22 cellular contexts compared by ENCODE assay signal in genomic region chr20:44962483-44962882, GRCh38. TPM values are rescaled to one million over a fixed set of nuclear protein-coding genes. Genes with fewer than 3 reads are reported as not detected.
DNase-seq lines count a peak whose midpoint lies in the region; ATAC-seq, FAIRE-seq and TF ChIP-seq lines count a peak whose summit lies in the region.
"Had no signal": no experiment of that assay in that cellular context is flagged by ENCODE, and none has a peak within 500 bp of the region (broad histone marks: within the 10 kb centered on the region; RNA-seq: fewer than 3 reads in every experiment).

No MANE protein-coding gene starts in this region.

- in situ Hi-C loops in HepG2 (cut with HindIII; ENCODE audit: extremely low pct_ligation_motif_present, low pct_unique_long_range_greater_than_20kb) = no loop called here

- H3K27me3 ChIP-seq in HepG2 (ENCODE audit: control insufficient read depth in 1 of 2, insufficient read depth in 2 of 2, low read length in 2 of 2) = peaks cover 0 to 4% of the 10 kb centered on the region in 2 experiments; a peak in 1 of 5 replicates
- H3K27me3 ChIP-seq in right lobe of liver = no peaks in the 10 kb centered on the region
- no peaks in the 10 kb centered on the region for H3K27me3 ChIP-seq in PC-3 (ENCODE audit: low read length)
- H3K27me3 ChIP-seq in H1 (replicated peaks in 1 of 4; ENCODE audit: control insufficient read depth in 3 of 4, extremely low read depth in 1 of 4, insufficient read depth in 3 of 4, low read length in 3 of 4) = peaks cover 0 to 11% (median 2%) of the 10 kb centered on the region in 4 experiments; a peak in 4 of 7 replicates
- no peaks in the 10 kb centered on the region for H3K27me3 ChIP-seq in ascending aorta
- H3K27me3 ChIP-seq: foreskin keratinocyte, heart right ventricle, spleen, testis, uterus had no signal

- no peak overlapping the region for H2BK12ac ChIP-seq in H1 (ENCODE audit: low read depth, low read length)

- H4K5ac ChIP-seq in H1 (ENCODE audit: insufficient read length, low read depth, low read length) = no peak overlapping the region

- no peak for ATAC-seq in HepG2
- no peak for ATAC-seq in right lobe of liver
- no peak for ATAC-seq in PC-3
- ATAC-seq: activated T-cell treated with anti-CD3 and anti-CD28 coated beads, Interleukin-2, amount 50 U/mL, for 72 hours; heart right ventricle; Right ventricle myocardium inferior; stimulated activated memory B cell treated with anti-CD40 and anti-IgM and Interleukin-4, amounts not matched to agents 10 μg/mL and 1 μg/mL and 100 μg/mL, for 72 hours had no signal

- H3K18ac ChIP-seq in H1 (ENCODE audit: extremely low read depth, low read length) = no peak overlapping the region

- BruUV-seq in HepG2 (replicated peaks; lab: Mats Ljungman, UMichigan) (no TSS peak), PC-3 (replicated peaks; lab: Mats Ljungman, UMichigan) (no TSS peak)

- TF ChIP-seq RAD21 in HepG2 (CRISPR knock-in tag; IDR thresholded peaks at IDR 0.05) (no peak), H1 (IDR thresholded peaks at IDR 0.05 in 1 of 2, conservative IDR thresholded peaks at IDR 0.05 in 1 of 2; ENCODE audit: low read depth in 2 of 2, low read length in 2 of 2) (no peak)

- H3K4me3 ChIP-seq in HepG2 (replicated peaks in 1 of 3; ENCODE audit: insufficient read depth in 1 of 3, low read depth in 2 of 3, low read length in 3 of 3) (no peak overlapping the region), right lobe of liver (no peak overlapping the region), PC-3 (ENCODE audit: low read length) (no peak overlapping the region), H1 (ENCODE audit: extremely low read depth in 1 of 4, insufficient read depth in 2 of 4, low read depth in 3 of 4, low read length in 4 of 4) (no peak overlapping the region), ascending aorta (no peak overlapping the region)
- H3K4me3 ChIP-seq: heart right ventricle, spleen, testis, uterus had no signal

- H3K56ac ChIP-seq in H1 (replicated peaks; ENCODE audit: insufficient read length, low read depth, low read length) = no peak overlapping the region

- H2AFZ ChIP-seq in HepG2 (ENCODE audit: low read length) (no peak overlapping the region), PC-3 (ENCODE audit: low read length) (no peak overlapping the region), H1 (ENCODE audit: low read length) (no peak overlapping the region)

- no peak overlapping the region for H2BK15ac ChIP-seq in H1 (ENCODE audit: low read length)

- H3K23ac ChIP-seq in H1 (ENCODE audit: insufficient read length) = no peak overlapping the region

- H2BK20ac ChIP-seq in H1 (ENCODE audit: low read length) = no peak overlapping the region

- CTCF ChIA-PET in HepG2 (lab: Yijun Ruan, JAX; ENCODE audit: low intra/inter-chr PET ratio, low total read pairs) (no interaction called here), PC-3 (lab: Charles Lee) (no interaction called here), H1 (lab: Charles Lee; ENCODE audit: partially characterized antibody) (no interaction called here)

- TF ChIP-seq POLR2A in HepG2 (IDR thresholded peaks at IDR 0.05; ENCODE audit: insufficient read depth in 1 of 2, low read depth in 2 of 2, low read length in 2 of 2) (no peak), right lobe of liver (IDR thresholded peaks at IDR 0.05) (no peak), H1 (IDR thresholded peaks at IDR 0.05; ENCODE audit: control extremely low read depth in 1 of 2, low read depth in 2 of 2, low read length in 2 of 2) (no peak)

- POLR2A ChIA-PET in HepG2 (lab: Yijun Ruan, JAX) (interaction anchor here (1.1 to 4.1 kb wide), 2 partner anchors 13 to 36 kb away, joined by 3 to 51 read pairs; no protein-coding TSS in a partner anchor), PC-3 (lab: Charles Lee; ENCODE audit: unreplicated experiment) (no interaction called here), H1 (lab: Charles Lee; ENCODE audit: partially characterized antibody) (interaction anchor here (1.0 kb wide), 1 partner anchor 9 kb away, joined by 3 read pairs; no protein-coding TSS in a partner anchor)

- no peaks in the 10 kb centered on the region for H3K9me2 ChIP-seq in PC-3 (replicated peaks; ENCODE audit: low read length)

- H4K8ac ChIP-seq in H1 (ENCODE audit: extremely low read depth, insufficient read depth, low read length) = no peak overlapping the region

- no peak overlapping the region for H2AK5ac ChIP-seq in H1 (ENCODE audit: low read depth, low read length)

- 80% methylated on average over 3 of the region's 3 CpGs for WGBS in HepG2 (ENCODE audit: low lambda C conversion rate)
- WGBS in right lobe of liver (ENCODE audit: insufficient coverage, low coverage, low lambda C conversion rate, missing lambda C conversion rate) = 100% methylated on average over 3 of the region's 3 CpGs
- 87% methylated on average over 3 of the region's 3 CpGs; no CpG with 5 or more reads in 1 of the 2 experiments for WGBS in H1 (ENCODE audit: extremely low coverage in 1 of 2, insufficient coverage in 1 of 2, insufficient read length in 1 of 2, insufficient replicate concordance in 2 of 2, low coverage in 1 of 2, low lambda C conversion rate in 2 of 2, missing lambda C conversion rate in 1 of 2), 2 experiments

- no peak overlapping the region for H3K14ac ChIP-seq in H1 (ENCODE audit: insufficient read length)

- peaks cover 12% of the 10 kb centered on the region; the same call in 1 of the 2 replicates for H3K23me2 ChIP-seq in H1 (ENCODE audit: low read depth, low read length)

- no peak overlapping the region for H3K27ac ChIP-seq in HepG2 (ENCODE audit: extremely low read length, insufficient read depth, low read length)
- H3K27ac ChIP-seq in right lobe of liver = no peak overlapping the region
- no peak overlapping the region for H3K27ac ChIP-seq in PC-3 (ENCODE audit: low read length)
- H3K27ac ChIP-seq in H1 (ENCODE audit: low read depth, low read length) = no peak overlapping the region
- no peak overlapping the region for H3K27ac ChIP-seq in ascending aorta
- H3K27ac ChIP-seq: C4-2B, foreskin keratinocyte, heart right ventricle, spleen, testis, uterus had no signal

- H4K20me1 ChIP-seq in HepG2 (ENCODE audit: insufficient read depth, low read length) = no peaks in the 10 kb centered on the region; the same call in 1 of the 2 replicates
- H4K20me1 ChIP-seq in PC-3 (ENCODE audit: low read length) = peaks cover 17% of the 10 kb centered on the region
- peaks cover 1 to 2% of the 10 kb centered on the region in 2 experiments for H4K20me1 ChIP-seq in H1 (replicated peaks in 1 of 2; ENCODE audit: control insufficient read depth in 1 of 2, insufficient read depth in 2 of 2, low read length in 2 of 2)

- peaks cover 6% of the 10 kb centered on the region for H3K79me1 ChIP-seq in H1 (ENCODE audit: low read depth, low read length)

- TF ChIP-seq EP300 in HepG2 (IDR thresholded peaks at IDR 0.05; ENCODE audit: low read depth in 2 of 2, low read length in 2 of 2) (no peak), HepG2 (CRISPR knock-in tag; IDR thresholded peaks at IDR 0.05; ENCODE audit: borderline replicate concordance) (no peak), H1 (IDR thresholded peaks at IDR 0.05; ENCODE audit: borderline replicate concordance in 1 of 2, low read depth in 2 of 2, low read length in 2 of 2) (no peak)

- H3K4me2 ChIP-seq in HepG2 (ENCODE audit: low read depth, low read length) (no peak overlapping the region), PC-3 (ENCODE audit: low read length) (no peak overlapping the region), H1 (ENCODE audit: insufficient read depth in 1 of 2, low read depth in 2 of 2, low read length in 2 of 2) (no peak overlapping the region)

- H3K9me3 ChIP-seq in HepG2 (ENCODE audit: low read length) (no peaks in the 10 kb centered on the region), right lobe of liver (no peaks in the 10 kb centered on the region), PC-3 (ENCODE audit: low read length) (no peaks in the 10 kb centered on the region), H1 (ENCODE audit: insufficient read depth in 2 of 2, low read depth in 1 of 2, low read length in 1 of 2) (no peaks in the 10 kb centered on the region), ascending aorta (no peaks in the 10 kb centered on the region)
- H3K9me3 ChIP-seq: heart right ventricle, spleen, testis, uterus had no signal

- no peak overlapping the region for H3K4ac ChIP-seq in H1 (replicated peaks; ENCODE audit: insufficient read length, low read depth, low read length)

- H3K36me3 ChIP-seq in HepG2 (replicated peaks in 1 of 2; ENCODE audit: control insufficient read depth in 1 of 2, insufficient read depth in 2 of 2, low read length in 2 of 2) (peaks cover 0 to 6% of the 10 kb centered on the region in 2 experiments; a peak in 2 of 5 replicates), right lobe of liver (no peaks in the 10 kb centered on the region), PC-3 (ENCODE audit: low read depth, low read length) (peaks cover 10% of the 10 kb centered on the region; the same call in 1 of the 2 replicates), H1 (ENCODE audit: control insufficient read depth in 2 of 4, insufficient read depth in 4 of 4, low read length in 3 of 4) (peaks cover 0 to 3% (median 1%) of the 10 kb centered on the region in 4 experiments; a peak in 1 of 8 replicates), ascending aorta (no peaks in the 10 kb centered on the region)
- H3K36me3 ChIP-seq: uterus had no signal

- H3K79me2 ChIP-seq in HepG2 (ENCODE audit: insufficient read depth, low read length) (peaks cover 37% of the 10 kb centered on the region), PC-3 (ENCODE audit: low read length) (peaks cover 39% of the 10 kb centered on the region), H1 (ENCODE audit: control insufficient read depth in 1 of 2, insufficient read depth in 2 of 2, low read length in 2 of 2) (peaks cover 5 to 31% of the 10 kb centered on the region in 2 experiments)

- no peak overlapping the region for H2BK5ac ChIP-seq in H1 (ENCODE audit: low read depth, low read length)

- H3F3A ChIP-seq in PC-3 (ENCODE audit: low read length, unreplicated experiment) = no peaks in the 10 kb centered on the region

- intact Hi-C loops in HepG2 (cut with micrococcal nuclease; ENCODE audit: unreplicated experiment) = no loop called here
- intact Hi-C loops in right lobe of liver (cut with DNase I) = no loop called here
- intact Hi-C loops in PC-3 (cut with micrococcal nuclease) = no loop called here
- intact Hi-C loops in ascending aorta (cut with DNase I) = loop anchor here (5.0 to 10.0 kb wide), 5 partner anchors 215 to 812 kb away; partner anchors contain the start of genes DBNDD2, FITM2, KCNK15 and OSER1

- H4K91ac ChIP-seq in H1 (replicated peaks; ENCODE audit: insufficient read length, low read length) = no peak overlapping the region

- DNase-seq in HepG2 (ENCODE audit: low spot score) (no peak), right lobe of liver (no peak), PC-3 (peak; percentile 58), H1 (ENCODE audit: low read depth in 1 of 2, low spot score in 2 of 2) (no peak), COLO668 (lab: John Stamatoyannopoulos, UW; ENCODE audit: unreplicated experiment) (no peak), ascending aorta (ENCODE audit: low spot score in 2 of 2) (no peak), cerebellar cortex (ENCODE audit: low spot score) (no peak)
- DNase-seq: activated CD8-positive, alpha-beta memory T cell treated with anti-CD3 and anti-CD28 coated beads for 24 hours; activated T-cell treated with anti-CD3 and anti-CD28 coated beads, Interleukin-2, amount 50 U/mL, for 72 hours; heart right ventricle; NCI-H1436; NCI-H2107; NCI-H446 treated with DMSO at 0.1 percent for 48 hours; occipital lobe; spleen; stimulated activated CD4-positive, alpha-beta T cell treated with anti-CD3 and anti-CD28 coated beads, Interleukin-4, amount 100 ng/mL, for 1 hour; testis; uterus had no signal

- H3K4me1 ChIP-seq in HepG2 (ENCODE audit: insufficient read depth, low read length) (peaks cover 67% of the 10 kb centered on the region), right lobe of liver (peaks cover 0 to 19% (median 0%) of the 10 kb centered on the region in 4 donors), PC-3 (ENCODE audit: insufficient read depth, low read length) (peaks cover 53% of the 10 kb centered on the region), H1 (replicated peaks in 1 of 4; ENCODE audit: control insufficient read depth in 3 of 4, insufficient read depth in 4 of 4, low read length in 3 of 4) (peaks cover 3 to 14% (median 7%) of the 10 kb centered on the region in 4 experiments; a peak in 5 of 7 replicates), ascending aorta (peaks cover 7 to 17% of the 10 kb centered on the region in 2 donors)
- H3K4me1 ChIP-seq: uterus had no signal

- H2BK120ac ChIP-seq in H1 (replicated peaks; ENCODE audit: low read depth, low read length) = no peak overlapping the region

- no peak for TF ChIP-seq CTCF in HepG2 (CRISPR knock-in tag; IDR thresholded peaks at IDR 0.05)
- TF ChIP-seq CTCF in right lobe of liver (IDR thresholded peaks at IDR 0.05) = no peak
- no peak for TF ChIP-seq CTCF in PC-3 (conservative IDR thresholded peaks at IDR 0.05; ENCODE audit: low read depth, low read length)
- no peak for TF ChIP-seq CTCF in H1 (IDR thresholded peaks at IDR 0.05; ENCODE audit: control extremely low read depth in 1 of 3, insufficient read depth in 1 of 3, low read depth in 1 of 3, low read length in 3 of 3)
- no peak for TF ChIP-seq CTCF in ascending aorta (IDR thresholded peaks at IDR 0.05)

- FAIRE-seq in HepG2 (lab: Jason Lieb, UNC) (no peak), H1 (lab: Jason Lieb, UNC) (no peak)

- H3K9ac ChIP-seq in HepG2 (ENCODE audit: insufficient read depth, low read depth, low read length) (no peak overlapping the region), PC-3 (ENCODE audit: low read length) (no peak overlapping the region), H1 (replicated peaks in 1 of 4; ENCODE audit: extremely low read depth in 1 of 4, low read depth in 3 of 4, low read length in 3 of 4) (no peak overlapping the region)

RNA-seq across cellular contexts. Expression of gene TOMM34, which starts 2.3 kb away (rescaled TPM):
- total RNA-seq in HepG2 (2016; rRNA removed; fragmentation: Illumina TruSeq; extraction: Trizol) (52.0 and 73.0 TPM in 2 replicates), right lobe of liver (10 to 100 TPM in 3 of 6 experiments, 1 to 10 TPM in 3; 6.7 to 17.7 (median 10.0) TPM), PC-3 (2014; rRNA removed) (103 and 120 TPM in 2 replicates), ascending aorta (11.1 TPM)
- 6.2 and 6.4 TPM in 2 replicates for total RNA-seq in HepG2 (2016; cell fraction: cytosol; rRNA removed; fragmentation: Illumina TruSeq; extraction: Trizol; ENCODE audit: low read depth)
- total RNA-seq in HepG2 (2016; cell fraction: insoluble cytoplasmic fraction; rRNA removed; fragmentation: Illumina TruSeq; extraction: Trizol) = 52.3 and 72.3 TPM in 2 replicates
- total RNA-seq in HepG2 (2016; cell fraction: membrane; rRNA removed; fragmentation: Illumina TruSeq; extraction: Trizol) = 18.0 and 21.0 TPM in 2 replicates
- total RNA-seq in HepG2 (2016; cell fraction: nucleus; rRNA removed; fragmentation: Illumina TruSeq; extraction: Trizol) = 24.9 and 25.7 TPM in 2 replicates
- polyA plus RNA-seq in HepG2 (2011; rRNA removed) (36.2 and 38.3 TPM in 2 replicates), H1 (2011; rRNA removed) (30.0 and 35.1 TPM in 2 replicates)
- 38.3 and 39.9 TPM in 2 replicates for polyA plus RNA-seq in HepG2 (2011; cell fraction: cytosol; rRNA removed)
- 20.9 and 23.3 TPM in 2 replicates for polyA plus RNA-seq in HepG2 (2011; cell fraction: nucleus; rRNA removed)
- 41.6 and 42.7 TPM in 2 replicates for polyA plus RNA-seq in HepG2 (2012)
- 7.7 and 7.8 TPM in 2 replicates for polyA plus RNA-seq in HepG2 (2016; cell fraction: cytosol; fragmentation: Illumina TruSeq; extraction: Trizol; ENCODE audit: low read depth)
- 102 TPM in 2 replicates for polyA plus RNA-seq in HepG2 (2016; cell fraction: insoluble cytoplasmic fraction; fragmentation: Illumina TruSeq; extraction: Trizol; ENCODE audit: low read depth)
- polyA plus RNA-seq in HepG2 (2016; cell fraction: membrane; fragmentation: Illumina TruSeq; extraction: Trizol; ENCODE audit: low read depth) = 17.3 and 19.1 TPM in 2 replicates
- 45.6 and 46.6 TPM in 2 replicates for polyA plus RNA-seq in HepG2 (2016; cell fraction: nucleus; fragmentation: Illumina TruSeq; extraction: Trizol; ENCODE audit: insufficient read depth, low read depth)
- 23.9 and 48.7 TPM in 2 replicates for polyA minus RNA-seq in HepG2 (2011; rRNA and poly(A)+ RNA removed; ENCODE audit: low replicate concordance)
- 11.6 and 12.1 TPM in 2 replicates for polyA minus RNA-seq in HepG2 (2011; cell fraction: cytosol; rRNA and poly(A)+ RNA removed)
- 6.8 and 9.1 TPM in 2 replicates for polyA minus RNA-seq in HepG2 (2011; cell fraction: nucleus; rRNA and poly(A)+ RNA removed)
- 32.1 and 33.8 TPM in 2 replicates for total RNA-seq in H1 (2021; fragmentation: NEBNext Ultra II Directional; extraction: Animal tissue kit (Norgen Biotek cat#: 25700))
- polyA plus RNA-seq in H1 (2011; cell fraction: cytosol; rRNA removed) = 31.7 TPM
- 28.8 TPM for polyA plus RNA-seq in H1 (2011; cell fraction: nucleus; rRNA removed)
- 35.7 to 43.7 TPM (median 39.2 TPM) in 4 replicates for polyA plus RNA-seq in H1 (2012, experiment 1 of 2)
- polyA plus RNA-seq in H1 (2012, experiment 2 of 2) = 33.6 TPM
- polyA plus RNA-seq in H1 (2013, experiment 1 of 2) = 30.6 TPM
- 30.2 TPM for polyA plus RNA-seq in H1 (2013, experiment 2 of 2)
- polyA minus RNA-seq in H1 (2011; rRNA and poly(A)+ RNA removed) = 19.8 and 22.5 TPM in 2 replicates
- polyA minus RNA-seq in H1 (2011; cell fraction: cytosol; rRNA and poly(A)+ RNA removed) = 8.1 TPM
- 6.8 TPM for polyA minus RNA-seq in H1 (2011; cell fraction: nucleus; rRNA and poly(A)+ RNA removed)

RNA-seq across cellular contexts. Expression of gene STK4, which starts 3.8 kb away (rescaled TPM):
- total RNA-seq in HepG2 (2016; rRNA removed; fragmentation: Illumina TruSeq; extraction: Trizol) (38.3 and 61.4 TPM in 2 replicates), right lobe of liver (10 to 100 TPM in 5 of 6 experiments, 1 to 10 TPM in 1; 9.7 to 17.5 (median 13.4) TPM), PC-3 (2014; rRNA removed) (18.6 and 20.6 TPM in 2 replicates), ascending aorta (20.6 TPM)
- total RNA-seq in HepG2 (2016; cell fraction: cytosol; rRNA removed; fragmentation: Illumina TruSeq; extraction: Trizol; ENCODE audit: low read depth) = 7.6 and 8.4 TPM in 2 replicates
- total RNA-seq in HepG2 (2016; cell fraction: insoluble cytoplasmic fraction; rRNA removed; fragmentation: Illumina TruSeq; extraction: Trizol) = 38.6 and 51.4 TPM in 2 replicates
- total RNA-seq in HepG2 (2016; cell fraction: membrane; rRNA removed; fragmentation: Illumina TruSeq; extraction: Trizol) = 17.0 and 19.2 TPM in 2 replicates
- 46.5 and 48.3 TPM in 2 replicates for total RNA-seq in HepG2 (2016; cell fraction: nucleus; rRNA removed; fragmentation: Illumina TruSeq; extraction: Trizol)
- polyA plus RNA-seq in HepG2 (2011; rRNA removed) (21.2 and 25.6 TPM in 2 replicates), H1 (2011; rRNA removed) (8.6 and 12.0 TPM in 2 replicates)
- 11.6 and 16.8 TPM in 2 replicates for polyA plus RNA-seq in HepG2 (2011; cell fraction: cytosol; rRNA removed)
- polyA plus RNA-seq in HepG2 (2011; cell fraction: nucleus; rRNA removed) = 14.7 and 18.6 TPM in 2 replicates
- polyA plus RNA-seq in HepG2 (2012) = 16.8 and 20.4 TPM in 2 replicates
- 1.2 TPM in 2 replicates for polyA plus RNA-seq in HepG2 (2016; cell fraction: cytosol; fragmentation: Illumina TruSeq; extraction: Trizol; ENCODE audit: low read depth)
- 34.7 and 38.5 TPM in 2 replicates for polyA plus RNA-seq in HepG2 (2016; cell fraction: insoluble cytoplasmic fraction; fragmentation: Illumina TruSeq; extraction: Trizol; ENCODE audit: low read depth)
- polyA plus RNA-seq in HepG2 (2016; cell fraction: membrane; fragmentation: Illumina TruSeq; extraction: Trizol; ENCODE audit: low read depth) = 4.8 and 5.6 TPM in 2 replicates
- 40.8 and 44.8 TPM in 2 replicates for polyA plus RNA-seq in HepG2 (2016; cell fraction: nucleus; fragmentation: Illumina TruSeq; extraction: Trizol; ENCODE audit: insufficient read depth, low read depth)
- polyA minus RNA-seq in HepG2 (2011; rRNA and poly(A)+ RNA removed; ENCODE audit: low replicate concordance) = 23.3 and 33.6 TPM in 2 replicates
- polyA minus RNA-seq in HepG2 (2011; cell fraction: cytosol; rRNA and poly(A)+ RNA removed) = 18.8 and 20.9 TPM in 2 replicates
- polyA minus RNA-seq in HepG2 (2011; cell fraction: nucleus; rRNA and poly(A)+ RNA removed) = 67.3 and 85.4 TPM in 2 replicates
- total RNA-seq in H1 (2021; fragmentation: NEBNext Ultra II Directional; extraction: Animal tissue kit (Norgen Biotek cat#: 25700)) = 33.8 and 34.3 TPM in 2 replicates
- 14.0 TPM for polyA plus RNA-seq in H1 (2011; cell fraction: cytosol; rRNA removed)
- polyA plus RNA-seq in H1 (2011; cell fraction: nucleus; rRNA removed) = 10.0 TPM
- 10.8 to 19.2 TPM (median 14.5 TPM) in 4 replicates for polyA plus RNA-seq in H1 (2012, experiment 1 of 2)
- polyA plus RNA-seq in H1 (2012, experiment 2 of 2) = 1.2 TPM
- 16.2 TPM for polyA plus RNA-seq in H1 (2013, experiment 1 of 2)
- polyA plus RNA-seq in H1 (2013, experiment 2 of 2) = 15.4 TPM
- 23.9 and 32.8 TPM in 2 replicates for polyA minus RNA-seq in H1 (2011; rRNA and poly(A)+ RNA removed)
- 14.7 TPM for polyA minus RNA-seq in H1 (2011; cell fraction: cytosol; rRNA and poly(A)+ RNA removed)
- 40.9 TPM for polyA minus RNA-seq in H1 (2011; cell fraction: nucleus; rRNA and poly(A)+ RNA removed)

RNA-seq across cellular contexts. Expression of gene PABPC1L, which starts 52.6 kb away (rescaled TPM):
- total RNA-seq in HepG2 (2016; rRNA removed; fragmentation: Illumina TruSeq; extraction: Trizol) = 6.4 and 30.8 TPM in 2 replicates
- 8.8 and 10.6 TPM in 2 replicates for total RNA-seq in HepG2 (2016; cell fraction: cytosol; rRNA removed; fragmentation: Illumina TruSeq; extraction: Trizol; ENCODE audit: low read depth)
- total RNA-seq in HepG2 (2016; cell fraction: insoluble cytoplasmic fraction; rRNA removed; fragmentation: Illumina TruSeq; extraction: Trizol) = 7.2 and 30.6 TPM in 2 replicates
- 7.7 TPM in 2 replicates for total RNA-seq in HepG2 (2016; cell fraction: membrane; rRNA removed; fragmentation: Illumina TruSeq; extraction: Trizol)
- total RNA-seq in HepG2 (2016; cell fraction: nucleus; rRNA removed; fragmentation: Illumina TruSeq; extraction: Trizol) = 68.7 and 74.6 TPM in 2 replicates
- polyA plus RNA-seq in HepG2 (2011; rRNA removed) = 252 and 283 TPM in 2 replicates
- 48.8 and 52.2 TPM in 2 replicates for polyA plus RNA-seq in HepG2 (2011; cell fraction: cytosol; rRNA removed)
- 1,815 and 1,864 TPM in 2 replicates for polyA plus RNA-seq in HepG2 (2011; cell fraction: nucleus; rRNA removed)
- 109 and 110 TPM in 2 replicates for polyA plus RNA-seq in HepG2 (2012)
- polyA plus RNA-seq in HepG2 (2016; cell fraction: cytosol; fragmentation: Illumina TruSeq; extraction: Trizol; ENCODE audit: low read depth) = 3.4 TPM in 2 replicates
- 8.9 and 10.9 TPM in 2 replicates for polyA plus RNA-seq in HepG2 (2016; cell fraction: insoluble cytoplasmic fraction; fragmentation: Illumina TruSeq; extraction: Trizol; ENCODE audit: low read depth)
- polyA plus RNA-seq in HepG2 (2016; cell fraction: membrane; fragmentation: Illumina TruSeq; extraction: Trizol; ENCODE audit: low read depth) = 4.4 and 4.6 TPM in 2 replicates
- 374 and 409 TPM in 2 replicates for polyA plus RNA-seq in HepG2 (2016; cell fraction: nucleus; fragmentation: Illumina TruSeq; extraction: Trizol; ENCODE audit: insufficient read depth, low read depth)
- polyA minus RNA-seq in HepG2 (2011; rRNA and poly(A)+ RNA removed; ENCODE audit: low replicate concordance) = 12.6 and 64.0 TPM in 2 replicates
- 10.6 and 12.0 TPM in 2 replicates for polyA minus RNA-seq in HepG2 (2011; cell fraction: cytosol; rRNA and poly(A)+ RNA removed)
- polyA minus RNA-seq in HepG2 (2011; cell fraction: nucleus; rRNA and poly(A)+ RNA removed) = 250 and 264 TPM in 2 replicates
- total RNA-seq in right lobe of liver = 10 to 100 TPM in 5 of 6 experiments, 1 to 10 TPM in 1; 8.7 to 40.2 (median 27.7) TPM
- total RNA-seq in PC-3 (2014; rRNA removed) = 32.0 and 40.7 TPM in 2 replicates
- 60.9 and 61.1 TPM in 2 replicates for total RNA-seq in H1 (2021; fragmentation: NEBNext Ultra II Directional; extraction: Animal tissue kit (Norgen Biotek cat#: 25700))
- polyA plus RNA-seq in H1 (2011; rRNA removed) = 108 and 151 TPM in 2 replicates
- polyA plus RNA-seq in H1 (2011; cell fraction: cytosol; rRNA removed) = 155 TPM
- 347 TPM for polyA plus RNA-seq in H1 (2011; cell fraction: nucleus; rRNA removed)
- 83.3 to 100 TPM (median 93.5 TPM) in 4 replicates for polyA plus RNA-seq in H1 (2012, experiment 1 of 2)
- polyA plus RNA-seq in H1 (2012, experiment 2 of 2) = 37.4 TPM
- polyA plus RNA-seq in H1 (2013, experiment 1 of 2) = 58.3 TPM
- polyA plus RNA-seq in H1 (2013, experiment 2 of 2) = 46.6 TPM
- polyA minus RNA-seq in H1 (2011; rRNA and poly(A)+ RNA removed) = 40.6 and 47.9 TPM in 2 replicates
- 32.8 TPM for polyA minus RNA-seq in H1 (2011; cell fraction: cytosol; rRNA and poly(A)+ RNA removed)
- 75.4 TPM for polyA minus RNA-seq in H1 (2011; cell fraction: nucleus; rRNA and poly(A)+ RNA removed)
- 22.9 TPM for total RNA-seq in ascending aorta

Comparison
In these comparisons a context has a peak if more than half of its experiments do, and no peak if none do; other contexts are left out.
1. Of the 41 proteins assayed by ChIP-seq in both HepG2 and H1: peak only in HepG2: CEBPB and MAFK; only in H1: none; in both: KDM1A; in neither: 38.